ENCODE assay signal across 8 cellular contexts in genomic region chr1:156767101-156767878, GRCh38. TPM values are rescaled to one million over a fixed set of nuclear protein-coding genes. Genes with fewer than 3 reads are reported as not detected.
DNase-seq lines count a peak whose midpoint lies in the region; ATAC-seq and TF ChIP-seq lines count a peak whose summit lies in the region.

A gene with protein sequence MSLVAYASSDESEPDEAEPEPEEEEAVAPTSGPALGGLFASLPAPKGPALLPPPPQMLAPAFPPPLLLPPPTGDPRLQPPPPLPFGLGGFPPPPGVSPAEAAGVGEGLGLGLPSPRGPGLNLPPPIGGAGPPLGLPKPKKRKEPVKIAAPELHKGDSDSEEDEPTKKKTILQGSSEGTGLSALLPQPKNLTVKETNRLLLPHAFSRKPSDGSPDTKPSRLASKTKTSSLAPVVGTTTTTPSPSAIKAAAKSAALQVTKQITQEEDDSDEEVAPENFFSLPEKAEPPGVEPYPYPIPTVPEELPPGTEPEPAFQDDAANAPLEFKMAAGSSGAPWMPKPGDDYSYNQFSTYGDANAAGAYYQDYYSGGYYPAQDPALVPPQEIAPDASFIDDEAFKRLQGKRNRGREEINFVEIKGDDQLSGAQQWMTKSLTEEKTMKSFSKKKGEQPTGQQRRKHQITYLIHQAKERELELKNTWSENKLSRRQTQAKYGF (plus strand): TSS chr1:156767535. CDS start chr1:156767772, 237 bp downstream.

- peak within 1 kb of the TSS in 1 of 6 donors; percentile 89 for H3K27ac Mint-ChIP-seq in immature natural killer cell

- TF ChIP-seq CTCF in AG04449 (IDR thresholded peaks at IDR 0.05; ENCODE audit: insufficient read depth, low read length, missing control alignments), result no peak
- no peak for TF ChIP-seq CTCF in WI38 (IDR thresholded peaks at IDR 0.05; ENCODE audit: low read depth, low read length)

- H3K4me3 ChIP-seq in AG04449 (ENCODE audit: low read depth, low read length) (peak within 1 kb of the TSS; percentile 95), WI38 (ENCODE audit: low read depth, low read length) (peak within 1 kb of the TSS; percentile 97)

- peaks cover 0 to 2% (median 0%) of the 10 kb centered on the region in 3 donors for H3K27me3 Mint-ChIP-seq in immature natural killer cell (ENCODE audit: low read depth in 3 of 3)

- CTCF ChIA-PET in AG04449 (lab: Yijun Ruan, JAX), result interaction anchor here (1.2 to 9.6 kb wide), 7 partner anchors 15 to 124 kb away, joined by 3 to 69 read pairs (median 10); partner anchors contain the start of genes HDGF, INSRR, ISG20L2 and METTL25B

- H3K4me3 Mint-ChIP-seq in immature natural killer cell, result no peak within 1 kb of the TSS

- DNase-seq in AG04449 (ENCODE audit: low read depth, low spot score), result peak; percentile 99
- DNase-seq in NCI-H2227 (lab: John Stamatoyannopoulos, UW; ENCODE audit: unreplicated experiment), result peak; percentile 99
- peak; percentile 70 to 100 (median 100) for DNase-seq in caudate nucleus (lab: John Stamatoyannopoulos, UW)
- DNase-seq in immature natural killer cell, result peak; percentile 98 to 99 (median 98)
- peak; percentile 100 for DNase-seq in smooth muscle cell of the brain vasculature (ENCODE audit: low read depth, low spot score)

- H3K9me3 Mint-ChIP-seq in immature natural killer cell, result no peaks in the 10 kb centered on the region

- H3K27ac ChIP-seq in caudate nucleus (ENCODE audit: low read depth, low read length), result peak within 1 kb of the TSS; percentile 87

- ATAC-seq in GM18873 (IDR thresholded peaks at IDR 0.05; ENCODE audit: low FRiP score, unreplicated experiment) (peak; percentile 85), HG03139 (IDR thresholded peaks at IDR 0.05; ENCODE audit: unreplicated experiment) (peak; percentile 91)

- peaks cover 28 to 40% of the 10 kb centered on the region in 2 donors for H3K4me1 Mint-ChIP-seq in immature natural killer cell

- peaks cover 0 to 13% (median 7%) of the 10 kb centered on the region in 3 donors for H3K36me3 Mint-ChIP-seq in immature natural killer cell

- POLR2A ChIA-PET in AG04449 (lab: Yijun Ruan, JAX), result interaction anchor here (0.6 to 2.2 kb wide), 9 partner anchors 9 to 330 kb away, joined by 3 to 21 read pairs (median 5); partner anchors contain the start of genes HDGF, ISG20L2, METTL25B and MRPL24

RNA-seq across cellular contexts. Expression of the gene that starts here (rescaled TPM):
- polyA plus RNA-seq in immature natural killer cell, result 10 to 100 TPM; 25.9 to 55.6 (median 32.8) TPM

Comparison
In these comparisons a context has a peak if more than half of its experiments do, and no peak if none do; other contexts are left out.
1. Peak in every context shown above with its lines: DNase-seq, ATAC-seq, H3K4me3 ChIP-seq and H3K27ac ChIP-seq.